22 cellular contexts compared by ENCODE assay signal in genomic region chr4:6915041-6916005, GRCh38. TPM values are rescaled to one million over a fixed set of nuclear protein-coding genes. Genes with fewer than 3 reads are reported as not detected.
DNase-seq lines count a peak whose midpoint lies in the region; ATAC-seq, FAIRE-seq and TF ChIP-seq lines count a peak whose summit lies in the region.
"Had no signal": no experiment of that assay in that cellular context is flagged by ENCODE, and none has a peak within 500 bp of the region (broad histone marks: within the 10 kb centered on the region; RNA-seq: fewer than 3 reads in every experiment).

No MANE protein-coding gene starts in this region.

- no peaks in the 10 kb centered on the region for H3K9me3 Mint-ChIP-seq in stimulated activated memory B cell treated with anti-CD40 and anti-IgM and Interleukin-4, amounts not matched to agents 10 μg/mL and 1 μg/mL and 100 μg/mL, for 72 hours
- H3K9me3 Mint-ChIP-seq: activated T-cell treated with anti-CD3 and anti-CD28 coated beads, Interleukin-2, amount 50 U/mL, for 72 hours; memory B cell; nephron progenitor cell had no signal

- intact Hi-C loops in kidney (cut with DNase I) = no loop called here

- DNase-seq in activated effector memory CD4-positive, alpha-beta T cell treated with anti-CD3 and anti-CD28 coated beads, Interleukin-2, amount 50 U/mL, for 16 hours = peak; percentile 53
- DNase-seq in activated effector memory CD4-positive, alpha-beta T cell treated with Interleukin-2 at 50 U/mL for 16 hours = no peak
- DNase-seq in T-helper 17 cell (no peak), kidney (no peak)
- DNase-seq: activated T-cell treated with anti-CD3 and anti-CD28 coated beads, Interleukin-2, amount 50 U/mL, for 72 hours; cortex of kidney; foreskin fibroblast; NCI-H2029 treated with DMSO at 0.1 percent for 48 hours; NCI-H446 treated with DMSO at 0.1 percent for 48 hours; nephron progenitor cell; stimulated activated CD4-positive, alpha-beta T cell treated with anti-CD3 and anti-CD28 coated beads, Interleukin-4, amount 100 ng/mL, for 1 hour; SW 1271 had no signal

- no peaks in the 10 kb centered on the region for H3K36me3 Mint-ChIP-seq in T-helper 17 cell (ENCODE audit: low read depth)
- no peaks in the 10 kb centered on the region for H3K36me3 Mint-ChIP-seq in stimulated activated memory B cell treated with anti-CD40 and anti-IgM and Interleukin-4, amounts not matched to agents 10 μg/mL and 1 μg/mL and 100 μg/mL, for 72 hours
- H3K36me3 Mint-ChIP-seq: memory B cell had no signal

- no peaks in the 10 kb centered on the region for H3K36me3 ChIP-seq in kidney (ENCODE audit: control insufficient read depth in 1 of 2, insufficient read depth in 2 of 2, low read length in 2 of 2)
- H3K36me3 ChIP-seq: breast epithelium had no signal

- no peak for TF ChIP-seq CTCF in kidney (IDR thresholded peaks at IDR 0.05; ENCODE audit: borderline replicate concordance, extremely low read depth, insufficient read depth)

- H3K4me3 Mint-ChIP-seq in T-helper 17 cell = no peak overlapping the region
- no peak overlapping the region for H3K4me3 Mint-ChIP-seq in stimulated activated memory B cell treated with anti-CD40 and anti-IgM and Interleukin-4, amounts not matched to agents 10 μg/mL and 1 μg/mL and 100 μg/mL, for 72 hours
- H3K4me3 Mint-ChIP-seq: memory B cell, nephron progenitor cell had no signal

- peak overlapping the region; percentile 24 to 34 for H3K9ac ChIP-seq in kidney (ENCODE audit: low read length in 2 of 2)
- H3K9ac ChIP-seq: KMS-11 had no signal

- peaks cover 37 to 50% of the 10 kb centered on the region in 2 donors for H3K4me1 ChIP-seq in kidney (ENCODE audit: control insufficient read depth in 1 of 2, insufficient read depth in 1 of 2, low read depth in 1 of 2, low read length in 2 of 2)

- ATAC-seq in T-helper 17 cell = no peak
- no peak for ATAC-seq in stimulated activated memory B cell treated with anti-CD40 and anti-IgM and Interleukin-4, amounts not matched to agents 10 μg/mL and 1 μg/mL and 100 μg/mL, for 72 hours
- no peak for ATAC-seq in HG03139 (IDR thresholded peaks at IDR 0.05; ENCODE audit: unreplicated experiment)
- no peak for ATAC-seq in HG02885 (IDR thresholded peaks at IDR 0.05; ENCODE audit: poor library complexity, unreplicated experiment)
- ATAC-seq in HG02623 (IDR thresholded peaks at IDR 0.05; ENCODE audit: unreplicated experiment) = no peak
- ATAC-seq: activated T-cell treated with anti-CD3 and anti-CD28 coated beads, Interleukin-2, amount 50 U/mL, for 72 hours; psoas muscle had no signal

- peaks cover 68% of the 10 kb centered on the region for H3K4me1 Mint-ChIP-seq in T-helper 17 cell
- peaks cover 70% of the 10 kb centered on the region for H3K4me1 Mint-ChIP-seq in stimulated activated memory B cell treated with anti-CD40 and anti-IgM and Interleukin-4, amounts not matched to agents 10 μg/mL and 1 μg/mL and 100 μg/mL, for 72 hours

- H3K27ac Mint-ChIP-seq in T-helper 17 cell = peak overlapping the region; percentile 77
- peak overlapping the region; percentile 82 for H3K27ac Mint-ChIP-seq in stimulated activated memory B cell treated with anti-CD40 and anti-IgM and Interleukin-4, amounts not matched to agents 10 μg/mL and 1 μg/mL and 100 μg/mL, for 72 hours
- H3K27ac Mint-ChIP-seq: memory B cell had no signal

- no peak for FAIRE-seq in kidney (lab: Jason Lieb, UNC)

- H3K9me3 ChIP-seq in T-helper 17 cell (ENCODE audit: control insufficient read depth, low read length, poor library complexity, severe bottlenecking) (no peaks in the 10 kb centered on the region), kidney (ENCODE audit: control insufficient read depth in 1 of 2, low read length in 2 of 2) (no peaks in the 10 kb centered on the region)
- H3K9me3 ChIP-seq: breast epithelium, psoas muscle had no signal

- H3K27me3 Mint-ChIP-seq in T-helper 17 cell = no peaks in the 10 kb centered on the region
- H3K27me3 Mint-ChIP-seq in stimulated activated memory B cell treated with anti-CD40 and anti-IgM and Interleukin-4, amounts not matched to agents 10 μg/mL and 1 μg/mL and 100 μg/mL, for 72 hours = no peaks in the 10 kb centered on the region
- H3K27me3 Mint-ChIP-seq: memory B cell had no signal

- peak overlapping the region; percentile 76 to 85 for H3K27ac ChIP-seq in kidney (ENCODE audit: low read depth in 2 of 2, low read length in 2 of 2)
- H3K27ac ChIP-seq: KMS-11, VCaP had no signal

- no peak overlapping the region for H3K4me3 ChIP-seq in kidney (ENCODE audit: low read length in 2 of 2)
- H3K4me3 ChIP-seq: breast epithelium, psoas muscle, skin epidermis had no signal

RNA-seq across cellular contexts. Expression of gene TBC1D14, which starts 5.7 kb away (rescaled TPM):
- 10 to 100 TPM; 49.1 to 55.2 TPM for total RNA-seq in T-helper 17 cell
- total RNA-seq in kidney = 77.7 TPM
- 44.9 TPM for polyA plus RNA-seq in kidney (ENCODE audit: insufficient read depth, low read depth, low replicate concordance)
